ENCODE assay signal across 14 cellular contexts in genomic region chr18:9779630-9780029, GRCh38.
A peak's percentile ranks its signal among the peaks of the same experiment; 100 is the strongest.
DNase-seq lines count a peak whose midpoint lies in the region; ATAC-seq and TF ChIP-seq lines count a peak whose summit lies in the region.
"Had no signal": no experiment of that assay in that cellular context is flagged by ENCODE, and none has a peak within 500 bp of the region (broad histone marks: within the 10 kb centered on the region; RNA-seq: fewer than 3 reads in every experiment).

No MANE protein-coding gene starts in this region.

- ATAC-seq in foreskin keratinocyte (peak; percentile 32), HG03196 (IDR thresholded peaks at IDR 0.05; ENCODE audit: unreplicated experiment) (no peak)
- no peak for ATAC-seq in natural killer cell treated with Interleukin-12 subunit alpha and Interleukin-12 subunit beta and Interleukin-15 and Interleukin-18, amount 100 ng/mL, for 72 hours

- H3K36me3 Mint-ChIP-seq in natural killer cell treated with Interleukin-12 subunit alpha and Interleukin-12 subunit beta and Interleukin-15 and Interleukin-18, amount 100 ng/mL, for 72 hours: no peaks in the 10 kb centered on the region

- H3K27ac ChIP-seq in foreskin keratinocyte: no peak overlapping the region
- H3K27ac ChIP-seq: 22Rv1, SK-N-MC had no signal

- no peak overlapping the region for H3K4me3 Mint-ChIP-seq in natural killer cell treated with Interleukin-12 subunit alpha and Interleukin-12 subunit beta and Interleukin-15 and Interleukin-18, amount 100 ng/mL, for 72 hours
- H3K4me3 Mint-ChIP-seq: neural crest cell had no signal

- no peaks in the 10 kb centered on the region for H3K27me3 ChIP-seq in foreskin keratinocyte

- peaks cover 0 to 3% of the 10 kb centered on the region in 2 donors for H3K4me1 Mint-ChIP-seq in natural killer cell treated with Interleukin-12 subunit alpha and Interleukin-12 subunit beta and Interleukin-15 and Interleukin-18, amount 100 ng/mL, for 72 hours (ENCODE audit: low read depth in 2 of 2)

- peaks cover 3 to 8% of the 10 kb centered on the region in 2 donors for H3K27me3 Mint-ChIP-seq in natural killer cell treated with Interleukin-12 subunit alpha and Interleukin-12 subunit beta and Interleukin-15 and Interleukin-18, amount 100 ng/mL, for 72 hours

- TF ChIP-seq CTCF in foreskin keratinocyte (conservative IDR thresholded peaks at IDR 0.05): no peak

- H3K4me1 ChIP-seq in foreskin keratinocyte: peaks cover 7% of the 10 kb centered on the region

- DNase-seq in SIG-M5 treated with dmso at 0.1 percent for 504 hours (lab: John Stamatoyannopoulos, UW; ENCODE audit: unreplicated experiment) (peak; percentile 64), SIG-M5 (lab: John Stamatoyannopoulos, UW) (no peak), SW480 (ENCODE audit: low spot score) (peak; percentile 16), foreskin keratinocyte (peak in 1 of 2 donors; percentile 36), cerebellum (ENCODE audit: low spot score) (no peak), anterior cingulate cortex (lab: John Stamatoyannopoulos, UW) (no peak)
- no peak for DNase-seq in natural killer cell treated with Interleukin-12 subunit alpha and Interleukin-12 subunit beta and Interleukin-15 and Interleukin-18, amount 100 ng/mL, for 72 hours (ENCODE audit: low spot score)
- DNase-seq: activated naive CD4-positive, alpha-beta T cell treated with Interleukin-2 at 50 U/mL for 16 hours; NCI-H1694 treated with DMSO at 0.1 percent for 48 hours; substantia nigra had no signal

- no peak overlapping the region for H3K27ac Mint-ChIP-seq in natural killer cell treated with Interleukin-12 subunit alpha and Interleukin-12 subunit beta and Interleukin-15 and Interleukin-18, amount 100 ng/mL, for 72 hours

- H3K9me3 Mint-ChIP-seq in natural killer cell treated with Interleukin-12 subunit alpha and Interleukin-12 subunit beta and Interleukin-15 and Interleukin-18, amount 100 ng/mL, for 72 hours: no peaks in the 10 kb centered on the region
- H3K9me3 Mint-ChIP-seq: neural crest cell had no signal

Comparison
In these comparisons a context has a peak if more than half of its experiments do, and no peak if none do; other contexts are left out.
1. DNase-seq: peak in SIG-M5 treated with dmso at 0.1 percent for 504 hours (single experiment) and SW480 (single experiment); none in SIG-M5 (single experiment), cerebellum (single experiment), natural killer cell treated with Interleukin-12 subunit alpha and Interleukin-12 subunit beta and Interleukin-15 and Interleukin-18, amount 100 ng/mL, for 72 hours (single experiment) and anterior cingulate cortex (0 of 58).